In the genomic region with DNA sequence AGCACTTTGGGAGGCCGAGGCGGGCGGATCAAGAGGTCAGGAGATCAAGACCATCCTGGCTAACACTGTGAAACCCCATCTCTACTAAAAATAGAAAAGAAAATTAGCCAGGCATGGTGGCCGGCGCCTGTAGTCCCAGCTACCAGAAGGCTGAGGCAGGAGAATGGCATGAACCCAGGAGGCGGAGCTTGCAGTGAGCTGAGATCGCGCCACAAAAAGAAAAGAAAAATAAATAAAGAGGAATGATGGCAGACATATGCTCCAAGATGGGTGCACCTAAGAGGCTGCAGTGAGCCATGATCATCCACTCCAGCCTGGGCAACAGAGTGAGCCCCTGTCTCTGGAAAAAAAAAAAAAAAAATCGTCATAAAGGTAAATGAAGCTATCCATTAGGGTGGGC, we compare ENCODE assay signal across 10 cellular contexts. TPM values are rescaled to one million over a fixed set of nuclear protein-coding genes. Genes with fewer than 3 reads are reported as not detected.
DNase-seq lines count a peak whose midpoint lies in the region; ATAC-seq and TF ChIP-seq lines count a peak whose summit lies in the region.
"Not testable (repeated sequence)": the region's sequence is repeated elsewhere in the genome, so short reads cannot be mapped to it uniquely, and the experiment has no call there.
"Had no signal": no experiment of that assay in that cellular context is flagged by ENCODE, and none has a peak within 500 bp of the region (broad histone marks: within the 10 kb centered on the region; RNA-seq: fewer than 3 reads in every experiment).

No MANE protein-coding gene starts in this region.

- intact Hi-C loops in OCI-LY7 (cut with micrococcal nuclease; ENCODE audit: unreplicated experiment); psoas muscle (cut with DNase I); transverse colon (cut with DNase I; ENCODE audit: low total_unique reads): not testable (repeated sequence)

- H3F3A ChIP-seq in GM23248 (ENCODE audit: insufficient read depth): peaks cover 73% of the 10 kb centered on the region

- not testable (repeated sequence) for BruUV-seq in OCI-LY7 (replicated peaks; lab: Mats Ljungman, UMichigan)

- not testable (repeated sequence) for H3K9me2 ChIP-seq in GM23248 (ENCODE audit: insufficient read depth); OCI-LY7 (ENCODE audit: insufficient read depth, low read length)

- peaks cover 39% of the 10 kb centered on the region for H3K79me2 ChIP-seq in GM23248 (ENCODE audit: insufficient read depth)
- H3K79me2 ChIP-seq in OCI-LY7 (ENCODE audit: insufficient read depth, low read depth, low read length): not testable (repeated sequence)

- not testable (repeated sequence) for H3K9me3 ChIP-seq in GM23248 (ENCODE audit: low read depth); OCI-LY7 (ENCODE audit: low read length); psoas muscle; transverse colon

- not testable (repeated sequence) for TF ChIP-seq POLR2A in transverse colon (IDR thresholded peaks at IDR 0.05)

- POLR2A ChIA-PET in OCI-LY7 (lab: Charles Lee): not testable (repeated sequence)

- peak; percentile 69 for DNase-seq in GM23248
- not testable (repeated sequence) for DNase-seq in OCI-LY7 (ENCODE audit: low spot score); transverse colon
- peak; percentile 62 for DNase-seq in brain microvascular endothelial cell
- peak; percentile 54 for DNase-seq in fibroblast of peridontal ligament (ENCODE audit: extremely low read depth)
- peak; percentile 54 for DNase-seq in iris pigment epithelial cell (ENCODE audit: low read depth)
- peak in 1 of 2 donors; percentile 65 for DNase-seq in psoas muscle

- WGBS in GM23248 (ENCODE audit: low coverage in 1 of 2, low lambda C conversion rate in 2 of 2, missing lambda C conversion rate in 2 of 2), 2 experiments: 0% methylated on average over 9 of the region's 9 CpGs
- 24 to 59% (median 38%) methylated on average over 5 to 9 of the region's 9 CpGs for WGBS in psoas muscle, 3 donors
- 75% methylated on average over 8 of the region's 9 CpGs; no CpG with 5 or more reads in 1 of the 2 donors for WGBS in transverse colon (ENCODE audit: low coverage in 1 of 2), 2 donors

- H4K20me1 ChIP-seq in GM23248 (ENCODE audit: insufficient read depth); OCI-LY7 (ENCODE audit: insufficient read depth, low read length): not testable (repeated sequence)

- H3K9ac ChIP-seq in GM23248: peak overlapping the region; percentile 71

- peaks cover 56% of the 10 kb centered on the region for H3K36me3 ChIP-seq in GM23248 (ENCODE audit: low read depth)
- peaks cover 82% of the 10 kb centered on the region for H3K36me3 ChIP-seq in OCI-LY7 (ENCODE audit: insufficient read depth, low read length)
- peaks cover 82% of the 10 kb centered on the region for H3K36me3 ChIP-seq in brain microvascular endothelial cell (replicated peaks)
- peaks cover 10 to 85% of the 10 kb centered on the region in 2 donors for H3K36me3 ChIP-seq in psoas muscle (ENCODE audit: insufficient read depth in 1 of 2, low read depth in 1 of 2)
- peaks cover 0 to 22% (median 5%) of the 10 kb centered on the region in 4 donors for H3K36me3 ChIP-seq in transverse colon

- H2AFZ ChIP-seq in GM23248; OCI-LY7 (ENCODE audit: low read length): not testable (repeated sequence)

- H3K27ac ChIP-seq in GM23248 (peak overlapping the region; percentile 92), OCI-LY7 (ENCODE audit: low read depth, low read length, poor library complexity, severe bottlenecking) (peak overlapping the region; percentile 19), brain microvascular endothelial cell (peak overlapping the region; percentile 81), psoas muscle (peak overlapping the region; percentile 60), transverse colon (peak overlapping the region; percentile 4 to 62 (median 44))

- in situ Hi-C loops in GM23248 (cut with MboI); brain microvascular endothelial cell (cut with HindIII; ENCODE audit: low pct_ligation_motif_present, low sequenced_read_pairs): not testable (repeated sequence)
- in situ Hi-C loops in transverse colon (cut with MboI; ENCODE audit: low pct_ligation_motif_present in 1 of 4, low pct_unique_long_range_greater_than_20kb in 1 of 4, low sequenced_read_pairs in 3 of 4): loop anchor here in 1 of 4 donors (5.0 kb wide), 1 partner anchor 39 kb away; no protein-coding TSS in a partner anchor

- H3K4me2 ChIP-seq in GM23248 (ENCODE audit: unreplicated experiment): peak overlapping the region; percentile 46
- H3K4me2 ChIP-seq in OCI-LY7 (ENCODE audit: low read length): not testable (repeated sequence)

- peak in 3 of 4 donors; percentile 18 to 66 (median 29) for ATAC-seq in psoas muscle

- H3K27me3 ChIP-seq in GM23248 (replicated peaks; ENCODE audit: insufficient read depth); brain microvascular endothelial cell (replicated peaks); psoas muscle (ENCODE audit: insufficient read depth in 3 of 3, low read length in 2 of 3); transverse colon: not testable (repeated sequence)

- not testable (repeated sequence) for TF ChIP-seq CTCF in OCI-LY7 (conservative IDR thresholded peaks at IDR 0.05; ENCODE audit: low read length); brain microvascular endothelial cell (IDR thresholded peaks at IDR 0.05; ENCODE audit: low read depth, low read length, missing control alignments); psoas muscle (IDR thresholded peaks at IDR 0.05); transverse colon (IDR thresholded peaks at IDR 0.05)

- H3K4me1 ChIP-seq in GM23248 (ENCODE audit: insufficient read depth): peaks cover 26% of the 10 kb centered on the region
- H3K4me1 ChIP-seq in OCI-LY7 (ENCODE audit: insufficient read depth, low read length, poor library complexity, severe bottlenecking): peaks cover 45% of the 10 kb centered on the region
- H3K4me1 ChIP-seq in psoas muscle, transverse colon: not testable (repeated sequence)

- CTCF ChIA-PET in OCI-LY7 (lab: Charles Lee; ENCODE audit: unreplicated experiment): not testable (repeated sequence)

- not testable (repeated sequence) for H3K4me3 ChIP-seq in GM23248; OCI-LY7 (ENCODE audit: low read depth, low read length, poor library complexity, severe bottlenecking); brain microvascular endothelial cell (ENCODE audit: low read depth, low read length); psoas muscle; transverse colon

- TF ChIP-seq EP300 in transverse colon (IDR thresholded peaks at IDR 0.05; ENCODE audit: low read depth): not testable (repeated sequence)

RNA-seq across cellular contexts. Expression of gene TICAM1, which starts 14.5 kb away (rescaled TPM):
- 2.0 and 4.2 TPM in 2 replicates for total RNA-seq in GM23248 (2014; rRNA removed; shearing (Covaris generic))
- polyA plus RNA-seq in GM23248 (2016; fragmentation: Nextera tagmentation; extraction: Ambion mirVana): 19.9 TPM in 2 replicates
- total RNA-seq in OCI-LY7 (2014; rRNA removed; shearing (Covaris generic)): 4.9 and 6.8 TPM in 2 replicates
- 26.7 and 28.9 TPM in 2 replicates for total RNA-seq in OCI-LY7 (2022)
- total RNA-seq in psoas muscle: 10 to 100 TPM in 3 of 4 donors, 1 to 10 TPM in 1; 9.0 to 17.0 (median 14.2) TPM
- polyA plus RNA-seq in psoas muscle: 10 to 100 TPM in 1 of 3 donors, 1 to 10 TPM in 2; 7.4 to 11.4 (median 8.7) TPM
- total RNA-seq in transverse colon: 10 to 100 TPM; 17.7 to 66.6 (median 20.8) TPM

RNA-seq across cellular contexts. Expression of gene PLIN3, which starts 21.5 kb away (rescaled TPM):
- 306 and 372 TPM in 2 replicates for total RNA-seq in GM23248 (2014; rRNA removed; shearing (Covaris generic))
- polyA plus RNA-seq in GM23248 (2016; fragmentation: Nextera tagmentation; extraction: Ambion mirVana) (398 and 415 TPM in 2 replicates), psoas muscle (100 to 1,000 TPM in 2 of 3 donors, 10 to 100 TPM in 1; 75.3 to 309 (median 142) TPM)
- 81.3 and 95.7 TPM in 2 replicates for total RNA-seq in OCI-LY7 (2014; rRNA removed; shearing (Covaris generic))
- total RNA-seq in OCI-LY7 (2022) (115 TPM in 2 replicates), psoas muscle (100 to 1,000 TPM in 2 of 4 donors, 10 to 100 TPM in 2; 67.2 to 251 (median 90.0) TPM), transverse colon (10 to 100 TPM; 27.5 to 85.5 (median 77.1) TPM)

RNA-seq across cellular contexts. Expression of gene FEM1A, which starts 54.4 kb away (rescaled TPM):
- total RNA-seq in GM23248 (2014; rRNA removed; shearing (Covaris generic)): 11.0 and 11.1 TPM in 2 replicates
- polyA plus RNA-seq in GM23248 (2016; fragmentation: Nextera tagmentation; extraction: Ambion mirVana) (1.1 and 1.3 TPM in 2 replicates), psoas muscle (100 to 1,000 TPM in 1 of 3 donors, 10 to 100 TPM in 2; 63.2 to 214 (median 96.3) TPM)
- 11.5 and 17.5 TPM in 2 replicates for total RNA-seq in OCI-LY7 (2014; rRNA removed; shearing (Covaris generic))
- total RNA-seq in OCI-LY7 (2022) (14.3 and 15.8 TPM in 2 replicates), psoas muscle (100 to 1,000 TPM; 135 to 210 (median 149) TPM), transverse colon (10 to 100 TPM; 13.3 to 63.5 (median 15.5) TPM)

RNA-seq across cellular contexts. Expression of gene ARRDC5, which starts 56.7 kb away (rescaled TPM):
- total RNA-seq in GM23248 (2014; rRNA removed; shearing (Covaris generic)): not detected in 2 replicates
- polyA plus RNA-seq in GM23248 (2016; fragmentation: Nextera tagmentation; extraction: Ambion mirVana) (not detected in 2 replicates), psoas muscle (not detected)
- total RNA-seq in OCI-LY7 (2014; rRNA removed; shearing (Covaris generic)): not detected in 2 replicates
- total RNA-seq in OCI-LY7 (2022) (not detected in 2 replicates), psoas muscle (not detected), transverse colon (1 to 10 TPM in 1 of 4 donors, not detected in 3; 1.3 TPM)
- total RNA-seq: HT-29, Right ventricle myocardium inferior had no signal
- polyA plus RNA-seq: BJ had no signal

Comparison
In these comparisons a context has a peak if more than half of its experiments do, and no peak if none do; other contexts are left out.
1. H3K27ac ChIP-seq: peak in every context shown above with its lines; median percentile 92 in GM23248; 81 in brain microvascular endothelial cell; 60 in psoas muscle; 44 in transverse colon; 19 in OCI-LY7.